In the genomic region with DNA sequence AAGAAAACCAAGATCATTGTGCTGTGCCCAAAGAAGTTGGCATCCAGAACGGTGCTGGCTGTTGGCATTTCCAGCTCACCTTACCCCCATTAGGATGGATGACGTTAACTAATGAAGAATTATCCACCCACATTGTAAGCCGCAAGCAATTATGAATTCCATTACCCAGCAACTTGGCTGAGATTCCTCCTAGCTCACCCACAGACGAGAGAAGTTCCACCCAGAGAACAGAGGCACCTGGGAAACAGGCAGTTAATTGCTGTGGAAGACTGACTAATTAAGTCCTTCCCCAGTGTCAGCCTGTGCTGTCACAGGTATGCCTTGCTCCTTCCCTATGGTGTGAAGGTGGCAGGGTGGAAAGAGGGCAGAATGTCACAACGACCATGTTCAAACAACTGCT, we compare ENCODE assay signal across 32 cellular contexts.
"Had no signal": no experiment of that assay in that cellular context is flagged by ENCODE, and none has a peak within 500 bp of the region (broad histone marks: within the 10 kb centered on the region; RNA-seq: fewer than 3 reads in every experiment).

No MANE protein-coding gene starts in this region.

- H3K27ac Mint-ChIP-seq: activated B cell treated with CpG ODN at 0.5 μM for 24 hours; activated CD8-positive, alpha-beta T cell treated with anti-CD3 and anti-CD28 coated beads for 36 hours; activated naive CD4-positive, alpha-beta T cell treated with anti-CD3 and anti-CD28 coated beads, Interleukin-2, amount 50 U/mL, for 24 hours; activated naive CD8-positive, alpha-beta T cell treated with anti-CD3 and anti-CD28 coated beads for 36 hours; activated naive CD8-positive, alpha-beta T cell treated with anti-CD3 and anti-CD28 coated beads, Interleukin-2, amount 50 U/mL, for 24 hours; activated T-helper 17 cell treated with anti-CD3 and anti-CD28 coated beads, Interleukin-2, amount 50 U/mL, for 72 hours; brain; T-helper 17 cell; T-helper 2 cell treated with Interferon-gamma antibody and Interleukin-4, amounts not matched to agents 5 μg/mL and 100 μg/mL, for 36 hours had no signal

- H3K4me3 ChIP-seq: ascending aorta, breast epithelium, cardiac muscle cell, colonic mucosa, esophagus squamous epithelium, gastroesophageal sphincter had no signal

- H3K27me3 Mint-ChIP-seq: activated B cell treated with CpG ODN at 0.5 μM for 24 hours; activated CD8-positive, alpha-beta T cell treated with anti-CD3 and anti-CD28 coated beads for 36 hours; activated naive CD4-positive, alpha-beta T cell treated with anti-CD3 and anti-CD28 coated beads, Interleukin-2, amount 50 U/mL, for 24 hours; activated naive CD8-positive, alpha-beta T cell treated with anti-CD3 and anti-CD28 coated beads for 36 hours; activated naive CD8-positive, alpha-beta T cell treated with anti-CD3 and anti-CD28 coated beads, Interleukin-2, amount 50 U/mL, for 24 hours; activated T-helper 17 cell treated with anti-CD3 and anti-CD28 coated beads, Interleukin-2, amount 50 U/mL, for 72 hours; T-helper 17 cell had no signal

- H3K36me3 Mint-ChIP-seq: activated naive CD4-positive, alpha-beta T cell treated with anti-CD3 and anti-CD28 coated beads, Interleukin-2, amount 50 U/mL, for 24 hours; activated naive CD8-positive, alpha-beta T cell treated with anti-CD3 and anti-CD28 coated beads for 36 hours; brain had no signal

- H3K4me1 Mint-ChIP-seq: activated B cell treated with CpG ODN at 0.5 μM for 24 hours; activated naive CD4-positive, alpha-beta T cell treated with anti-CD3 and anti-CD28 coated beads, Interleukin-2, amount 50 U/mL, for 24 hours; activated naive CD8-positive, alpha-beta T cell treated with anti-CD3 and anti-CD28 coated beads for 36 hours; activated naive CD8-positive, alpha-beta T cell treated with anti-CD3 and anti-CD28 coated beads, Interleukin-2, amount 50 U/mL, for 24 hours; activated T-helper 17 cell treated with anti-CD3 and anti-CD28 coated beads, Interleukin-2, amount 50 U/mL, for 72 hours; T-helper 17 cell had no signal

- H3K9me3 Mint-ChIP-seq: activated naive CD4-positive, alpha-beta T cell treated with anti-CD3 and anti-CD28 coated beads, Interleukin-2, amount 50 U/mL, for 24 hours; activated naive CD8-positive, alpha-beta T cell treated with anti-CD3 and anti-CD28 coated beads for 36 hours; activated naive CD8-positive, alpha-beta T cell treated with anti-CD3 and anti-CD28 coated beads, Interleukin-2, amount 50 U/mL, for 24 hours; activated T-cell treated with anti-CD3 and anti-CD28 coated beads, Interleukin-2, amount 50 U/mL, for 4 hours; activated T-helper 17 cell treated with anti-CD3 and anti-CD28 coated beads, Interleukin-2, amount 50 U/mL, for 72 hours had no signal

- H3K4me3 Mint-ChIP-seq: activated B cell treated with CpG ODN at 0.5 μM for 24 hours; activated CD8-positive, alpha-beta T cell treated with anti-CD3 and anti-CD28 coated beads for 36 hours; activated naive CD4-positive, alpha-beta T cell treated with anti-CD3 and anti-CD28 coated beads, Interleukin-2, amount 50 U/mL, for 24 hours; activated naive CD8-positive, alpha-beta T cell treated with anti-CD3 and anti-CD28 coated beads for 36 hours; activated naive CD8-positive, alpha-beta T cell treated with anti-CD3 and anti-CD28 coated beads, Interleukin-2, amount 50 U/mL, for 24 hours; activated T-cell treated with anti-CD3 and anti-CD28 coated beads, Interleukin-2, amount 50 U/mL, for 4 hours; activated T-helper 17 cell treated with anti-CD3 and anti-CD28 coated beads, Interleukin-2, amount 50 U/mL, for 72 hours; brain; T-helper 17 cell; T-helper 2 cell treated with Interferon-gamma antibody and Interleukin-4, amounts not matched to agents 5 μg/mL and 100 μg/mL, for 36 hours had no signal

- H3K9me3 ChIP-seq: ascending aorta, breast epithelium, colonic mucosa, esophagus squamous epithelium, gastroesophageal sphincter had no signal

- H3K27me3 ChIP-seq: ascending aorta, breast epithelium, cardiac muscle cell, colonic mucosa, esophagus squamous epithelium, gastroesophageal sphincter had no signal

- DNase-seq: activated B cell treated with CpG ODN at 0.5 μM for 24 hours; activated CD4-positive, alpha-beta T cell treated with anti-CD3 and anti-CD28 coated beads for 48 hours; activated CD4-positive, alpha-beta T cell treated with anti-CD3 and anti-CD28 coated beads, Interleukin-2, amount 50 U/mL, for 1 hour; activated CD4-positive, alpha-beta T cell treated with anti-CD3 and anti-CD28 coated beads, Interleukin-2, amount 50 U/mL, for 48 hours; activated CD8-positive, alpha-beta memory T cell treated with anti-CD3 and anti-CD28 coated beads for 24 hours; activated CD8-positive, alpha-beta T cell treated with anti-CD3 and anti-CD28 coated beads for 36 hours; activated effector memory CD4-positive, alpha-beta T cell treated with Interleukin-2 at 50 U/mL for 16 hours; activated gamma-delta T cell treated with Interleukin-2 at 50 U/mL for 16 hours; activated naive CD4-positive, alpha-beta T cell treated with Interleukin-2 at 50 U/mL for 16 hours; activated naive CD8-positive, alpha-beta T cell treated with anti-CD3 and anti-CD28 coated beads for 36 hours; activated naive CD8-positive, alpha-beta T cell treated with anti-CD3 and anti-CD28 coated beads, Interleukin-2, amount 50 U/mL, for 24 hours; activated T-cell treated with anti-CD3 and anti-CD28 coated beads, Interleukin-2, amount 50 U/mL, for 4 hours; central memory CD4-positive, alpha-beta T cell; cerebellar nuclear complex; colonic mucosa; effector CD8-positive, alpha-beta T cell; esophagus squamous epithelium; foreskin melanocyte; SW 1271; T-helper 1 cell; T-helper 17 cell; T1000; WERI-Rb-1 had no signal

- H3K4me1 ChIP-seq: ascending aorta, breast epithelium, colonic mucosa, esophagus squamous epithelium, gastroesophageal sphincter had no signal

- H3K27ac ChIP-seq: ascending aorta, cardiac muscle cell, colonic mucosa, esophagus squamous epithelium, gastroesophageal sphincter, WERI-Rb-1 had no signal

- ATAC-seq: activated CD4-positive, CD25-positive, alpha-beta regulatory T cell treated with anti-CD3 and anti-CD28 coated beads, Interleukin-2, amount 50 U/mL, for 24 hours; activated CD8-positive, alpha-beta T cell treated with anti-CD3 and anti-CD28 coated beads for 36 hours; activated naive CD8-positive, alpha-beta T cell treated with anti-CD3 and anti-CD28 coated beads, Interleukin-2, amount 50 U/mL, for 24 hours; activated T-cell treated with anti-CD3 and anti-CD28 coated beads, Interleukin-2, amount 50 U/mL, for 4 hours; activated T-helper 17 cell treated with anti-CD3 and anti-CD28 coated beads, Interleukin-2, amount 50 U/mL, for 72 hours; gastroesophageal sphincter; T-helper 17 cell had no signal

- H3K36me3 ChIP-seq: ascending aorta, breast epithelium, cardiac muscle cell, colonic mucosa, esophagus squamous epithelium, gastroesophageal sphincter, WERI-Rb-1 had no signal
